In the genomic region with DNA sequence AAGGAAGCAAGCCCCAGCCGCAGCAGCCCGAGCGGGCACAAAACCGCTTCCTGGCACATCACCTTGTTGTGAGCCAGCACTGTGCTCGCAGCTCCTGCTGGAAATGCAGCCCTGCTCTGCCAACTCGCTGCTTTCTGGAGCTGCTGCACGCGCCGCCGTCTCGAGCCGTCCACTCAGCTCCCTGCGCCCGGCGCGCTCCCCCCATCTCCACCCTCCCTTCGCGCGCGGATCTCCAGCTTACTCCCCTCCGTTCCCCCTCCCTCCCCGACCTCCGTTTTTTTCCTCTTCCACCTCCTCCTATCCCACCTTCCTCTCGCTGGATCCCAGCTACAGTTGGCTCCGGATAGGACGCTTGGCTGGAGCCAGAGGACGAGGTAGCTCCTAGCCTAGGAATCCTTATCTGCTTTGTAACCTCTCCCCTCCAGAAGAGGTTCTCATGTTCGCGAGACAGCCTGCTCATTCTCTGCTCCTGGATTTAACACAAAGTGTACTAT, we compare ENCODE assay signal across 10 cellular contexts. TPM values are rescaled to one million over a fixed set of nuclear protein-coding genes. Genes with fewer than 3 reads are reported as not detected.
DNase-seq lines count a peak whose midpoint lies in the region; ATAC-seq and TF ChIP-seq lines count a peak whose summit lies in the region.
"Had no signal": no experiment of that assay in that cellular context is flagged by ENCODE, and none has a peak within 500 bp of the region (broad histone marks: within the 10 kb centered on the region; RNA-seq: fewer than 3 reads in every experiment).

TSS of gene SPOCK3 (minus strand) at position 107 of the 494 bp plus-strand sequence.

- DNase-seq in NCI-H1092 treated with DMSO at 0.1 percent for 48 hours (lab: John Stamatoyannopoulos, UW) (peak; percentile 34), NCI-H1092 (lab: John Stamatoyannopoulos, UW) (no peak), SK-N-MC (ENCODE audit: low read depth, low spot score) (no peak), esophagus squamous epithelium (lab: John Stamatoyannopoulos, UW) (no peak), upper lobe of right lung (peak; percentile 70)
- DNase-seq: activated T-cell treated with anti-CD3 and anti-CD28 coated beads, Interleukin-2, amount 50 U/mL, for 4 hours had no signal

- peaks cover 0 to 58% (median 3%) of the 10 kb centered on the region in 4 donors for H3K27me3 ChIP-seq in esophagus squamous epithelium
- peaks cover 38% of the 10 kb centered on the region for H3K27me3 ChIP-seq in mononuclear cell (ENCODE audit: insufficient read depth, low read length)
- H3K27me3 ChIP-seq in upper lobe of right lung, result peaks cover 30% of the 10 kb centered on the region

- 0 to 1% methylated on average over 11 to 27 of the region's 29 CpGs for WGBS in esophagus squamous epithelium, 2 donors

- ATAC-seq in HG03139 (IDR thresholded peaks at IDR 0.05; ENCODE audit: unreplicated experiment) (peak; percentile 32), upper lobe of right lung (peak; percentile 87), HG02588 (IDR thresholded peaks at IDR 0.05; ENCODE audit: unreplicated experiment) (no peak)

- H3K27ac ChIP-seq in SK-N-MC (no peak within 1 kb of the TSS), esophagus squamous epithelium (no peak within 1 kb of the TSS), upper lobe of right lung (no peak within 1 kb of the TSS)
- H3K27ac ChIP-seq: C4-2B had no signal

- H3K4me3 ChIP-seq in SK-N-MC, result peak within 1 kb of the TSS; percentile 73
- peak within 1 kb of the TSS; percentile 14 to 61 (median 32) for H3K4me3 ChIP-seq in esophagus squamous epithelium
- peak within 1 kb of the TSS; percentile 34 for H3K4me3 ChIP-seq in mononuclear cell (ENCODE audit: low read length)
- H3K4me3 ChIP-seq in upper lobe of right lung, result peak within 1 kb of the TSS; percentile 35

- peaks cover 4 to 18% (median 14%) of the 10 kb centered on the region in 3 donors for H3K4me1 ChIP-seq in esophagus squamous epithelium
- peaks cover 5% of the 10 kb centered on the region for H3K4me1 ChIP-seq in mononuclear cell (ENCODE audit: insufficient read depth, low read length)
- H3K4me1 ChIP-seq in upper lobe of right lung, result peaks cover 8% of the 10 kb centered on the region

- TF ChIP-seq CTCF in esophagus squamous epithelium (IDR thresholded peaks at IDR 0.05) (no peak), upper lobe of right lung (IDR thresholded peaks at IDR 0.05) (no peak)

- H3K9me3 ChIP-seq in SK-N-MC (ENCODE audit: low read depth, low read length) (no peaks in the 10 kb centered on the region), esophagus squamous epithelium (no peaks in the 10 kb centered on the region), mononuclear cell (ENCODE audit: low read depth, low read length) (no peaks in the 10 kb centered on the region), upper lobe of right lung (no peaks in the 10 kb centered on the region)

- H3K36me3 ChIP-seq in SK-N-MC (ENCODE audit: insufficient read depth, low read length), result no peaks in the 10 kb centered on the region
- no peaks in the 10 kb centered on the region for H3K36me3 ChIP-seq in esophagus squamous epithelium
- no peaks in the 10 kb centered on the region for H3K36me3 ChIP-seq in upper lobe of right lung

- intact Hi-C loops in esophagus squamous epithelium (cut with DNase I) (no loop called here), upper lobe of right lung (cut with DNase I) (no loop called here)

- H3K9ac ChIP-seq in SK-N-MC (ENCODE audit: insufficient read length), result no peak within 1 kb of the TSS

- no peak for TF ChIP-seq POLR2A in esophagus squamous epithelium (IDR thresholded peaks at IDR 0.05)

RNA-seq across cellular contexts. Expression of gene SPOCK3, which starts in this region (rescaled TPM):
- total RNA-seq in esophagus squamous epithelium (not detected), mononuclear cell (0.10 TPM), upper lobe of right lung (not detected)
- total RNA-seq: activated T-cell treated with anti-CD3 and anti-CD28 coated beads, Interleukin-2, amount 50 U/mL, for 4 hours had no signal

Comparison
In these comparisons a context has a peak if more than half of its experiments do, and no peak if none do; other contexts are left out.
1. Peak in DNase-seq, ATAC-seq and H3K4me3 ChIP-seq in upper lobe of right lung; RNA of the gene not detected or under 1 TPM.